1 cellular context compared by ENCODE assay signal in the genomic region with DNA sequence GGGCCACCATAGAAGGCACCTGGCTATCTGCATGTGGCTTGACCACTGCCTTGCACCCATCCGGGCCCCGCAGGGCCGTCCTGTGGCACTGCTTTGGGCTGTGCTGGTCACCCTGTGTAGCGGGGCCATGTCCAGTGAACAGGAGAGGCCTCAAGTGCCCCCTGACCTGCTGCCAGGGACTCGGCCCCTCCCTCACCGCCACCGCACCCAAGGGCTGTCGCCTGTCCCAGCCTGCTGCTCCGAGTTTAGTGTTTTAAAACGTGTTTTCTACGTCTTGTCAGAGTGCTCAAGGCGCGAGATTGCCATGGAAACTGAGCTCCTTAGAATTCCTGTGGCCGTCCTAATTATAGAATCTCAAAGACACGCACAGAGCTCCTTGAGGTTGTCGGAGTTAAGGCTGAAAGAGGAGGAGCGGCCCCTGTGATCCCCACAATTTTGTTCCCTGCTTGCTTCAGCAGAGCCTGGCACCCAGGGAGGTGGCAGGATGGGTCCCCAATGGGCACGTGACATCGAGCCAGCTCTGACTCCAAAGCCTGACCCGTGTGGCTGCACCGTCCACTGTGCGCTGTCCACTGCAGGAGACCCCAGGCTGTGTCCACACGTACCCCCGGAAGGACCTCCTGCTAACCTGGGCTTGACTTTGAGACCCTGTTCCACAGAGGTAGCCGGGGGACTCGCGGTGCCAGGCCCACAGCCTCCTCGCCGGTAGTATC.
TF ChIP-seq lines count a peak whose summit lies in the region.

No MANE protein-coding gene starts in this region.

TF ChIP-seq in neural cell, 6 proteins besides CTCF, POLR2A, EP300 and RAD21:
- TF ChIP-seq, protein P1, sequence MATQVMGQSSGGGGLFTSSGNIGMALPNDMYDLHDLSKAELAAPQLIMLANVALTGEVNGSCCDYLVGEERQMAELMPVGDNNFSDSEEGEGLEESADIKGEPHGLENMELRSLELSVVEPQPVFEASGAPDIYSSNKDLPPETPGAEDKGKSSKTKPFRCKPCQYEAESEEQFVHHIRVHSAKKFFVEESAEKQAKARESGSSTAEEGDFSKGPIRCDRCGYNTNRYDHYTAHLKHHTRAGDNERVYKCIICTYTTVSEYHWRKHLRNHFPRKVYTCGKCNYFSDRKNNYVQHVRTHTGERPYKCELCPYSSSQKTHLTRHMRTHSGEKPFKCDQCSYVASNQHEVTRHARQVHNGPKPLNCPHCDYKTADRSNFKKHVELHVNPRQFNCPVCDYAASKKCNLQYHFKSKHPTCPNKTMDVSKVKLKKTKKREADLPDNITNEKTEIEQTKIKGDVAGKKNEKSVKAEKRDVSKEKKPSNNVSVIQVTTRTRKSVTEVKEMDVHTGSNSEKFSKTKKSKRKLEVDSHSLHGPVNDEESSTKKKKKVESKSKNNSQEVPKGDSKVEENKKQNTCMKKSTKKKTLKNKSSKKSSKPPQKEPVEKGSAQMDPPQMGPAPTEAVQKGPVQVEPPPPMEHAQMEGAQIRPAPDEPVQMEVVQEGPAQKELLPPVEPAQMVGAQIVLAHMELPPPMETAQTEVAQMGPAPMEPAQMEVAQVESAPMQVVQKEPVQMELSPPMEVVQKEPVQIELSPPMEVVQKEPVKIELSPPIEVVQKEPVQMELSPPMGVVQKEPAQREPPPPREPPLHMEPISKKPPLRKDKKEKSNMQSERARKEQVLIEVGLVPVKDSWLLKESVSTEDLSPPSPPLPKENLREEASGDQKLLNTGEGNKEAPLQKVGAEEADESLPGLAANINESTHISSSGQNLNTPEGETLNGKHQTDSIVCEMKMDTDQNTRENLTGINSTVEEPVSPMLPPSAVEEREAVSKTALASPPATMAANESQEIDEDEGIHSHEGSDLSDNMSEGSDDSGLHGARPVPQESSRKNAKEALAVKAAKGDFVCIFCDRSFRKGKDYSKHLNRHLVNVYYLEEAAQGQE (IDR thresholded peaks at IDR 0.05; ENCODE audit: borderline replicate concordance): peak; percentile 16
- TF ChIP-seq SMC3 (conservative IDR thresholded peaks at IDR 0.05; ENCODE audit: poor library complexity) (no peak), MXI1 (conservative IDR thresholded peaks at IDR 0.05; ENCODE audit: poor library complexity, severe bottlenecking) (no peak)
